Comparison of ENCODE assay signal across 8 cellular contexts in the genomic region with DNA sequence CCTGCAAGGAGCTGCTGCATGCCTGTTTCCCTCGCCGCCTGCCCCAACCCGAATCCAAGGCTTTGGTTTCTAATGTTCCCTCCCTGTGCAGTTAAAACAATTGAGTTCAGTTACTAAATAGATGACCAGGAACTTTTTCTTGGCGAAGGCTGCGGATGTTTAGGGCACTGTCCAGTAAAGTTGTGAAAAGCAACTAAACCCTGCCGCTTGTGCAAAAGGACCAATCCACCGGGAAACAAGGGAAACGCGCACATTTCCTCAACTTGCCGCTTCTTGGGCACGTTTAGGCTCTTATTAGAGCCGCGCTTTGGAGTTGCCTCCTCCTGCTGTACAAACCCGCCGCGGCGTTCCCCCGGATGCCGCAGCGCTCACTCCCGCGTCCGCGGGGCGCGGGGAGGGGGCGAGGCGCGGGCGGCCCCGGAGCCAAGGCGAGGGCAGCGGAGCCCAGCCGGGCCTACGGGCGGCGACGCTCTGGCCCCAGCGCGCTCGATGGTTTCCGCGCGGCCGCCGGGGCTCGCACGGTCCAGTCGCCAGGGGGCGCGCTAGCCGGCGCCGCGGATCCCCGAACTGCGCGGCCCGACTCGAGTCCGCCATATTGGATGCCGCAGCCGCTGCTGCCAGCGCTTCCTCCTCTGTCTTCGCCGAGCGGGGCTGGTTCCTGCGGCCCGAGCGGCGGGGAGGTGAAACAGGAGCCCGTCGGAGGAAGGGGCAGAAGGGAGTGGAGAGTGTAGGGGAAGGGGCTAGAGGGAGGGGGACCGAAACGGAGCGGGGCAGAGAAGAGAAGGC. TPM values are rescaled to one million over a fixed set of nuclear protein-coding genes. Genes with fewer than 3 reads are reported as not detected.
DNase-seq lines count a peak whose midpoint lies in the region; ATAC-seq and TF ChIP-seq lines count a peak whose summit lies in the region.

A gene with protein sequence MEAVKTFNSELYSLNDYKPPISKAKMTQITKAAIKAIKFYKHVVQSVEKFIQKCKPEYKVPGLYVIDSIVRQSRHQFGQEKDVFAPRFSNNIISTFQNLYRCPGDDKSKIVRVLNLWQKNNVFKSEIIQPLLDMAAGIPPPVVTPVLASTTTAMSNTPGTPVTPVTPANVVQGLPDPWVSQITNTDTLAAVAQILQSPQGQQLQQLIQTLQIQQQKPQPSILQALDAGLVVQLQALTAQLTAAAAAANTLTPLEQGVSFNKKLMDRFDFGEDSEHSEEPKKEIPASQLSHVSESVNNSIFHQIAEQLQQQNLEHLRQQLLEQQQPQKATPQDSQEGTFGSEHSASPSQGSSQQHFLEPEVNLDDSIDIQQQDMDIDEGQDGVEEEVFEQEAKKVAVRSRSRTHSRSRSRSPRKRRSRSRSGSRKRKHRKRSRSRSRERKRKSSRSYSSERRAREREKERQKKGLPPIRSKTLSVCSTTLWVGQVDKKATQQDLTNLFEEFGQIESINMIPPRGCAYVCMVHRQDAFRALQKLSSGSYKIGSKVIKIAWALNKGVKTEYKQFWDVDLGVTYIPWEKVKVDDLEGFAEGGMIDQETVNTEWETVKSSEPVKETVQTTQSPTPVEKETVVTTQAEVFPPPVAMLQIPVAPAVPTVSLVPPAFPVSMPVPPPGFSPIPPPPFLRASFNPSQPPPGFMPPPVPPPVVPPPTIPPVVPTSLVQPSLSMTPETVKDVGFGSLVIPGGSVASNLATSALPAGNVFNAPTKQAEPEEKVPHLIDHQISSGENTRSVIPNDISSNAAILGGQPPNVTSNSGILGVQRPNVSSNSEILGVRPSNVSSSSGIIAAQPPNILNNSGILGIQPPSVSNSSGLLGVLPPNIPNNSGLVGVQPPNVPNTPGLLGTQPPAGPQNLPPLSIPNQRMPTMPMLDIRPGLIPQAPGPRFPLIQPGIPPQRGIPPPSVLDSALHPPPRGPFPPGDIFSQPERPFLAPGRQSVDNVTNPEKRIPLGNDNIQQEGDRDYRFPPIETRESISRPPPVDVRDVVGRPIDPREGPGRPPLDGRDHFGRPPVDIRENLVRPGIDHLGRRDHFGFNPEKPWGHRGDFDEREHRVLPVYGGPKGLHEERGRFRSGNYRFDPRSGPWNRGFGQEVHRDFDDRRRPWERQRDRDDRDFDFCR (N-terminal part only) (plus strand): TSS at position 593 of the 786 bp plus-strand sequence. CDS start 485 bp downstream, outside the sequence.

- no TSS peak for BruUV-seq in Caco-2 (replicated peaks; lab: Mats Ljungman, UMichigan)

- CTCF ChIA-PET in Caco-2 (lab: Charles Lee), result interaction anchor here (0.7 kb wide), 1 partner anchor 57 kb away, joined by 3 read pairs; no protein-coding TSS in a partner anchor

- H3K36me3 Mint-ChIP-seq in Caco-2 (ENCODE audit: insufficient read depth, unreplicated experiment), result peaks cover 22% of the 10 kb centered on the region

- in situ Hi-C loops in endometrial microvascular endothelial cells (cut with HindIII; ENCODE audit: inconsistent ontology term, low pct_unique_long_range_greater_than_20kb, low sequenced_read_pairs), result no loop called here

- peak within 1 kb of the TSS; percentile 92 for H3K4me3 ChIP-seq in Caco-2 (ENCODE audit: low read depth, low read length)

- no peaks in the 10 kb centered on the region for H3K9me3 ChIP-seq in Caco-2

- DNase-seq in Caco-2 (peak; percentile 67 to 92), NOMO-1 treated with dmso at 0.1 percent for 144 hours (lab: John Stamatoyannopoulos, UW; ENCODE audit: unreplicated experiment) (peak; percentile 69), midbrain (lab: John Stamatoyannopoulos, UW) (peak; percentile 86)
- DNase-seq in activated CD8-positive, alpha-beta memory T cell treated with anti-CD3 and anti-CD28 coated beads, Interleukin-2, amount 50 U/mL, for 24 hours (ENCODE audit: extremely low read depth), result peak; percentile 39
- DNase-seq in stimulated activated CD8-positive, alpha-beta memory T cell treated with anti-CD3 and anti-CD28 coated beads, Interleukin-2, amount 100 ng/mL, for 1 hour (ENCODE audit: low read depth in 2 of 2), result peak; percentile 71 to 75

- no peaks in the 10 kb centered on the region for H3K27me3 ChIP-seq in Caco-2 (replicated peaks; ENCODE audit: control insufficient read depth, insufficient read depth, low read length)

- peak within 1 kb of the TSS; percentile 84 for H3K4me3 Mint-ChIP-seq in Caco-2 (ENCODE audit: unreplicated experiment)

- H3K4me1 ChIP-seq in Caco-2, result peaks cover 12% of the 10 kb centered on the region

- peaks cover 12% of the 10 kb centered on the region for H3K4me1 Mint-ChIP-seq in Caco-2 (ENCODE audit: low read depth, unreplicated experiment)

- peak; percentile 81 for ATAC-seq in GM19452 (IDR thresholded peaks at IDR 0.05; ENCODE audit: unreplicated experiment)
- ATAC-seq in HG03575 (IDR thresholded peaks at IDR 0.05; ENCODE audit: extremely low read depth, insufficient number of reproducible peaks, low FRiP score, unreplicated experiment), result peak; percentile 40

- POLR2A ChIA-PET in Caco-2 (lab: Charles Lee), result no interaction called here

- intact Hi-C loops in Caco-2 (cut with micrococcal nuclease; ENCODE audit: unreplicated experiment), result loop anchor here (1.0 to 5.0 kb wide), 2 partner anchors 72 to 129 kb away; no protein-coding TSS in a partner anchor

- no peaks in the 10 kb centered on the region; the same call in 1 of the 2 replicates for H3K36me3 ChIP-seq in Caco-2 (ENCODE audit: control insufficient read depth, insufficient read depth, low read length)

- no peaks in the 10 kb centered on the region for H3K27me3 Mint-ChIP-seq in Caco-2 (ENCODE audit: insufficient read depth, unreplicated experiment)

- peak; percentile 53 to 79 for TF ChIP-seq CTCF in Caco-2 (IDR thresholded peaks at IDR 0.05; ENCODE audit: insufficient read depth in 1 of 2, low read depth in 1 of 2, low read length in 1 of 2, severe bottlenecking in 1 of 2, unreplicated experiment in 1 of 2)

- no peaks in the 10 kb centered on the region for H3K9me3 Mint-ChIP-seq in Caco-2 (ENCODE audit: unreplicated experiment)

- peak within 1 kb of the TSS; percentile 89 for H3K27ac Mint-ChIP-seq in Caco-2 (ENCODE audit: unreplicated experiment)

RNA-seq across cellular contexts. Expression of the gene that starts here (rescaled TPM):
- 45.2 and 45.9 TPM in 2 replicates for total RNA-seq in Caco-2 (2022)
- 24.3 TPM for total RNA-seq in endometrial microvascular endothelial cells (ENCODE audit: inconsistent ontology term)

Comparison
In these comparisons a context has a peak if more than half of its experiments do, and no peak if none do; other contexts are left out.
1. Peak in every context shown above with its lines: DNase-seq, ATAC-seq and H3K4me3 ChIP-seq.